ENCODE assay signal across 13 cellular contexts in the genomic region with DNA sequence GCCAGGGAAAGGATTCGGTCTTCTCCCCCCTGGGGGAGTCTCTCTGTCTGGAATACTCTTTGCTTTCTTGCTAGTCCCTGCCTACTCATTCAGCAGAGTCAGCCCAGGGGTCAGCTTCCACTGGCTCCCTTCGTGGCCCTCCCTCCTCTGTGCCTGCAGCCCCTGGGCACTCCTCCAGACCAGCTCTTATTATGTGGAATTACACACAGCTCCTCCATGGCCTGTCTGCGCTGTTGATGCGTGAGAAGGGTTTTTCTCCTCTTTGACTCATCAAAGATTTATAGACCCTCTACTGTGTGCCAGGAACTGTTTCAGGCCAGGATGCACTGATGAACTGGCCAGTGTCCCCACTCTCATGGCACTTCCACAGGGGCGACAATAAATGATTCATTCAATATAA. TPM values are rescaled to one million over a fixed set of nuclear protein-coding genes. Genes with fewer than 3 reads are reported as not detected.
DNase-seq lines count a peak whose midpoint lies in the region; TF ChIP-seq lines count a peak whose summit lies in the region.
"Had no signal": no experiment of that assay in that cellular context is flagged by ENCODE, and none has a peak within 500 bp of the region (broad histone marks: within the 10 kb centered on the region; RNA-seq: fewer than 3 reads in every experiment).

No MANE protein-coding gene starts in this region.

- TF ChIP-seq CTCF in OCI-LY7 (conservative IDR thresholded peaks at IDR 0.05; ENCODE audit: low read length) (no peak), left ventricle myocardium inferior (IDR thresholded peaks at IDR 0.05; ENCODE audit: borderline replicate concordance) (no peak), vagina (IDR thresholded peaks at IDR 0.05) (no peak)

- H3K9me3 ChIP-seq in OCI-LY7 (ENCODE audit: low read length), result no peaks in the 10 kb centered on the region
- H3K9me3 ChIP-seq in left ventricle myocardium inferior (replicated peaks), result no peaks in the 10 kb centered on the region
- H3K9me3 ChIP-seq in vagina, result no peaks in the 10 kb centered on the region

- no peaks in the 10 kb centered on the region for H3K36me3 Mint-ChIP-seq in activated naive CD4-positive, alpha-beta T cell treated with anti-CD3 and anti-CD28 coated beads for 36 hours (ENCODE audit: low read depth)

- POLR2A ChIA-PET in OCI-LY7 (lab: Charles Lee), result interaction anchor here (1.0 kb wide), 1 partner anchor 18 kb away, joined by 3 read pairs; no protein-coding TSS in a partner anchor

- TF ChIP-seq POLR2A in vagina (IDR thresholded peaks at IDR 0.05), result no peak

- DNase-seq in GM04504 (ENCODE audit: low read depth), result peak; percentile 85
- no peak for DNase-seq in OCI-LY7 (ENCODE audit: low spot score)
- DNase-seq in left ventricle myocardium inferior, result no peak
- DNase-seq in skeletal muscle cell (ENCODE audit: low read depth), result peak; percentile 31
- no peak for DNase-seq in activated naive CD4-positive, alpha-beta T cell treated with anti-CD3 and anti-CD28 coated beads for 36 hours
- no peak for DNase-seq in activated T-cell treated with anti-CD3 and anti-CD28 coated beads, Interleukin-2, amount 50 U/mL, for 48 hours
- DNase-seq in stimulated activated CD4-positive, alpha-beta T cell treated with anti-CD3 and anti-CD28 coated beads, Interleukin-4, amount 100 ng/mL, for 1 hour, result no peak
- DNase-seq in vagina (ENCODE audit: extremely low spot score in 2 of 2), result no peak
- DNase-seq: DMS79, NCI-H510A had no signal

- BruUV-seq in OCI-LY7 (replicated peaks; lab: Mats Ljungman, UMichigan), result no TSS peak

- no peaks in the 10 kb centered on the region for H3K27me3 ChIP-seq in left ventricle myocardium inferior (ENCODE audit: low read depth)
- no peaks in the 10 kb centered on the region for H3K27me3 ChIP-seq in vagina

- H3K79me2 ChIP-seq in OCI-LY7 (ENCODE audit: insufficient read depth, low read depth, low read length), result no peaks in the 10 kb centered on the region

- no peaks in the 10 kb centered on the region for H3K9me3 Mint-ChIP-seq in activated naive CD4-positive, alpha-beta T cell treated with anti-CD3 and anti-CD28 coated beads for 36 hours

- H3K27ac Mint-ChIP-seq in activated naive CD4-positive, alpha-beta T cell treated with anti-CD3 and anti-CD28 coated beads for 36 hours, result no peak overlapping the region

- H3K4me2 ChIP-seq in OCI-LY7 (ENCODE audit: low read length), result peak overlapping the region; percentile 86

- H3K27ac ChIP-seq in OCI-LY7 (ENCODE audit: low read depth, low read length, poor library complexity, severe bottlenecking) (peak overlapping the region; percentile 97), left ventricle myocardium inferior (replicated peaks) (peak overlapping the region; percentile 85), vagina (no peak overlapping the region)

- H2AFZ ChIP-seq in OCI-LY7 (ENCODE audit: low read length), result peak overlapping the region; percentile 35; the same call in 1 of the 2 replicates

- intact Hi-C loops in OCI-LY7 (cut with micrococcal nuclease; ENCODE audit: unreplicated experiment) (no loop called here), left ventricle myocardium inferior (cut with micrococcal nuclease) (no loop called here), vagina (cut with DNase I) (no loop called here)
- intact Hi-C loops in activated naive CD4-positive, alpha-beta T cell treated with anti-CD3 and anti-CD28 coated beads for 36 hours (cut with micrococcal nuclease), result no loop called here

- H3K36me3 ChIP-seq in OCI-LY7 (ENCODE audit: insufficient read depth, low read length) (no peaks in the 10 kb centered on the region), left ventricle myocardium inferior (no peaks in the 10 kb centered on the region), vagina (no peaks in the 10 kb centered on the region)

- H3K9me2 ChIP-seq in OCI-LY7 (ENCODE audit: insufficient read depth, low read length), result no peaks in the 10 kb centered on the region

- H3K4me3 ChIP-seq in OCI-LY7 (ENCODE audit: low read depth, low read length, poor library complexity, severe bottlenecking) (peak overlapping the region; percentile 57), left ventricle myocardium inferior (no peak overlapping the region), skeletal muscle cell (ENCODE audit: low read depth, low read length) (no peak overlapping the region), vagina (no peak overlapping the region)

- H3K4me1 ChIP-seq in OCI-LY7 (ENCODE audit: insufficient read depth, low read length, poor library complexity, severe bottlenecking) (peaks cover 77% of the 10 kb centered on the region), left ventricle myocardium inferior (peaks cover 34% of the 10 kb centered on the region), vagina (peaks cover 11% of the 10 kb centered on the region)

- H3K4me3 Mint-ChIP-seq in activated naive CD4-positive, alpha-beta T cell treated with anti-CD3 and anti-CD28 coated beads for 36 hours, result no peak overlapping the region

- no peaks in the 10 kb centered on the region for H4K20me1 ChIP-seq in OCI-LY7 (ENCODE audit: insufficient read depth, low read length)

- H3K4me1 Mint-ChIP-seq in activated naive CD4-positive, alpha-beta T cell treated with anti-CD3 and anti-CD28 coated beads for 36 hours (ENCODE audit: low read depth), result no peaks in the 10 kb centered on the region

- CTCF ChIA-PET in OCI-LY7 (lab: Charles Lee; ENCODE audit: unreplicated experiment), result no interaction called here
- CTCF ChIA-PET in activated naive CD4-positive, alpha-beta T cell treated with anti-CD3 and anti-CD28 coated beads for 36 hours (lab: Charles Lee), result no interaction called here

- H3K27me3 Mint-ChIP-seq in activated naive CD4-positive, alpha-beta T cell treated with anti-CD3 and anti-CD28 coated beads for 36 hours (ENCODE audit: low read depth), result no peaks in the 10 kb centered on the region

RNA-seq across cellular contexts. Expression of a gene that starts 44.4 kb away (rescaled TPM):
- 0.28 TPM in 1 of 2 replicates, not detected in the other for total RNA-seq in OCI-LY7 (2014; rRNA removed; shearing (Covaris generic))
- not detected in 2 replicates for total RNA-seq in OCI-LY7 (2022)
- total RNA-seq in left ventricle myocardium inferior, result 6.2 TPM
- not detected for total RNA-seq in activated naive CD4-positive, alpha-beta T cell treated with anti-CD3 and anti-CD28 coated beads for 36 hours
- total RNA-seq in vagina, result not detected
- total RNA-seq: bronchial epithelial cell, lower leg skin, MCF 10A had no signal

RNA-seq across cellular contexts. Expression of a gene that starts 55.4 kb away (rescaled TPM):
- not detected in 2 replicates for total RNA-seq in OCI-LY7 (2014; rRNA removed; shearing (Covaris generic))
- total RNA-seq in OCI-LY7 (2022) (not detected in 2 replicates), left ventricle myocardium inferior (0.49 TPM), vagina (not detected)
- under 1 TPM in 1 of 2 experiments, not detected in 1; 0.05 TPM for total RNA-seq in activated naive CD4-positive, alpha-beta T cell treated with anti-CD3 and anti-CD28 coated beads for 36 hours
- total RNA-seq: bronchial epithelial cell, MCF 10A had no signal

Comparison
In these comparisons a context has a peak if more than half of its experiments do, and no peak if none do; other contexts are left out.
1. DNase-seq: peak in GM04504 (single experiment) and skeletal muscle cell (single experiment); none in OCI-LY7 (single experiment), left ventricle myocardium inferior (single experiment), activated naive CD4-positive, alpha-beta T cell treated with anti-CD3 and anti-CD28 coated beads for 36 hours (single experiment), activated T-cell treated with anti-CD3 and anti-CD28 coated beads, Interleukin-2, amount 50 U/mL, for 48 hours (0 of 2), stimulated activated CD4-positive, alpha-beta T cell treated with anti-CD3 and anti-CD28 coated beads, Interleukin-4, amount 100 ng/mL, for 1 hour (single experiment) and vagina (0 of 2).